Comparison of ENCODE assay signal across 2 cellular contexts in genomic region chr1:233651563-233652233, GRCh38.
TF ChIP-seq lines count a peak whose summit lies in the region.

No MANE protein-coding gene starts in this region.

TF ChIP-seq in K562, 482 proteins besides CTCF, POLR2A, EP300 and RAD21:
- no peak for TF ChIP-seq NFATC3 (IDR thresholded peaks at IDR 0.05)
- TF ChIP-seq PKNOX1 (IDR thresholded peaks at IDR 0.05), result peak; percentile 91
TF ChIP-seq in K562: peak in this region for 1.

TF ChIP-seq in H1, 55 proteins besides CTCF, POLR2A, EP300 and RAD21:
- no peak for TF ChIP-seq RXRA (IDR thresholded peaks at IDR 0.05; ENCODE audit: insufficient read depth, low read depth, low read length)
- no peak for TF ChIP-seq FOSL1 (IDR thresholded peaks at IDR 0.05; ENCODE audit: insufficient read depth, low read depth, low read length)
- no peak for TF ChIP-seq JUN (IDR thresholded peaks at IDR 0.05; ENCODE audit: low read depth, low read length)
- no peak for TF ChIP-seq GABPA (IDR thresholded peaks at IDR 0.05; ENCODE audit: borderline replicate concordance, insufficient read depth, low read length)
- no peak for TF ChIP-seq CEBPB (IDR thresholded peaks at IDR 0.05; ENCODE audit: low read depth, low read length)
- no peak for TF ChIP-seq EGR1 (IDR thresholded peaks at IDR 0.05; ENCODE audit: borderline replicate concordance, low read depth, low read length)
- TF ChIP-seq CHD1 (IDR thresholded peaks at IDR 0.05; ENCODE audit: low read depth, low read length), result no peak
- TF ChIP-seq RBBP5 (IDR thresholded peaks at IDR 0.05; ENCODE audit: borderline replicate concordance, low read depth, low read length), result no peak
- no peak for TF ChIP-seq CBX8 (IDR thresholded peaks at IDR 0.05; ENCODE audit: borderline replicate concordance, low read depth, low read length)
- no peak for TF ChIP-seq ZNF274 (IDR thresholded peaks at IDR 0.05; ENCODE audit: borderline replicate concordance, extremely low read depth, low read length)
- no peak for TF ChIP-seq BCL11A (IDR thresholded peaks at IDR 0.05; ENCODE audit: low read depth in 2 of 2, low read length in 2 of 2)
- no peak for TF ChIP-seq KDM1A (IDR thresholded peaks at IDR 0.05; ENCODE audit: borderline replicate concordance, low read length)
- TF ChIP-seq TAF7 (optimal IDR thresholded peaks at IDR 0.05; ENCODE audit: borderline replicate concordance, low read depth, low read length), result no peak
- TF ChIP-seq CHD7 (IDR thresholded peaks at IDR 0.05; ENCODE audit: insufficient replicate concordance, low read length), result no peak
- no peak for TF ChIP-seq HDAC6 (IDR thresholded peaks at IDR 0.05; ENCODE audit: low read depth, low read length)
- no peak for TF ChIP-seq MAX (IDR thresholded peaks at IDR 0.05)
